Comparison of ENCODE assay signal across 9 cellular contexts in genomic region chr12:107884769-107885694, GRCh38.
DNase-seq lines count a peak whose midpoint lies in the region; ATAC-seq and TF ChIP-seq lines count a peak whose summit lies in the region.
"Had no signal": no experiment of that assay in that cellular context is flagged by ENCODE, and none has a peak within 500 bp of the region (broad histone marks: within the 10 kb centered on the region; RNA-seq: fewer than 3 reads in every experiment).

No MANE protein-coding gene starts in this region.

- POLR2A ChIA-PET in PC-9 (lab: Charles Lee; ENCODE audit: unreplicated experiment), result no interaction called here

- no peaks in the 10 kb centered on the region for H3K79me2 ChIP-seq in PC-9 (ENCODE audit: low read depth)

- H2AFZ ChIP-seq in PC-9, result no peak overlapping the region

- peak; percentile 26 for DNase-seq in SKM-1 treated with dmso at 0.1 percent for 144 hours (lab: John Stamatoyannopoulos, UW; ENCODE audit: unreplicated experiment)
- DNase-seq in SKM-1 (lab: John Stamatoyannopoulos, UW; ENCODE audit: unreplicated experiment), result no peak
- peak; percentile 37 for DNase-seq in Jurkat, Clone E6-1 (ENCODE audit: low read depth, low spot score)
- peak in 1 of 2 experiments; percentile 31 for DNase-seq in PC-9
- peak in 1 of 2 donors; percentile 66 for DNase-seq in ascending aorta (ENCODE audit: low spot score in 2 of 2)
- peak; percentile 67 for DNase-seq in inferior parietal cortex (ENCODE audit: extremely low spot score)
- DNase-seq in stimulated activated CD4-positive, alpha-beta T cell treated with anti-CD3 and anti-CD28 coated beads, Interleukin-1b, Interleukin-23, amount 100 ng/mL, for 4 hours (ENCODE audit: low read depth in 2 of 2), result peak; percentile 3 to 8

- H3K36me3 ChIP-seq in PC-9 (ENCODE audit: low read depth), result no peaks in the 10 kb centered on the region
- no peaks in the 10 kb centered on the region for H3K36me3 ChIP-seq in ascending aorta

- TF ChIP-seq CTCF in PC-9 (conservative IDR thresholded peaks at IDR 0.05) (peak; percentile 78), ascending aorta (IDR thresholded peaks at IDR 0.05) (peak; percentile 51 to 64 (median 53))

- no peak for ATAC-seq in GM19455 (IDR thresholded peaks at IDR 0.05; ENCODE audit: unreplicated experiment)

- peaks cover 3% of the 10 kb centered on the region; the same call in 1 of the 2 replicates for H4K20me1 ChIP-seq in PC-9 (ENCODE audit: insufficient read depth)

- H3F3A ChIP-seq in PC-9 (ENCODE audit: insufficient read depth, low read depth), result no peaks in the 10 kb centered on the region

- peaks cover 59% of the 10 kb centered on the region for H3K27me3 ChIP-seq in PC-9 (ENCODE audit: insufficient read depth, low read depth)
- no peaks in the 10 kb centered on the region for H3K27me3 ChIP-seq in ascending aorta

- no peak overlapping the region for H3K27ac ChIP-seq in PC-9
- H3K27ac ChIP-seq in ascending aorta, result no peak overlapping the region
- H3K27ac ChIP-seq: epithelial cell of prostate had no signal

- CTCF ChIA-PET in PC-9 (lab: Charles Lee), result no interaction called here

- H3K4me1 ChIP-seq in PC-9 (replicated peaks; ENCODE audit: insufficient read depth) (no peaks in the 10 kb centered on the region), ascending aorta (no peaks in the 10 kb centered on the region)

- BruUV-seq in PC-9 (replicated peaks; lab: Mats Ljungman, UMichigan), result no TSS peak

- intact Hi-C loops in PC-9 (cut with micrococcal nuclease; ENCODE audit: unreplicated experiment), result loop anchor here (1.0 to 2.0 kb wide), 4 partner anchors 124 to 758 kb away; partner anchors contain the start of gene PRDM4
- intact Hi-C loops in ascending aorta (cut with DNase I), result loop anchor here (2.0 kb wide), 1 partner anchor 208 kb away; no protein-coding TSS in a partner anchor

- no peaks in the 10 kb centered on the region for H3K9me3 ChIP-seq in PC-9 (ENCODE audit: insufficient read depth, low read depth)
- H3K9me3 ChIP-seq in ascending aorta, result no peaks in the 10 kb centered on the region

- H3K4me2 ChIP-seq in PC-9, result no peak overlapping the region

- H3K9me2 ChIP-seq in PC-9 (ENCODE audit: insufficient read depth), result no peaks in the 10 kb centered on the region

- H3K4me3 ChIP-seq in Jurkat, Clone E6-1 (ENCODE audit: low read length), result no peak overlapping the region
- H3K4me3 ChIP-seq in PC-9, result no peak overlapping the region
- H3K4me3 ChIP-seq in ascending aorta, result no peak overlapping the region
